In genomic region chr2:110848519-110848918, GRCh38 we compare ENCODE assay signal across 1 cellular context.
TF ChIP-seq lines count a peak whose summit lies in the region.

No MANE protein-coding gene starts in this region.

TF ChIP-seq in HepG2, 621 proteins besides CTCF, POLR2A, EP300 and RAD21 (continued from another document):
- peak; percentile 53; the same call in 1 of the 2 replicates for TF ChIP-seq RAD51 (IDR thresholded peaks at IDR 0.05; ENCODE audit: borderline replicate concordance)
- no peak for TF ChIP-seq E2F1 (CRISPR knock-in tag; IDR thresholded peaks at IDR 0.05)
